In the genomic region with DNA sequence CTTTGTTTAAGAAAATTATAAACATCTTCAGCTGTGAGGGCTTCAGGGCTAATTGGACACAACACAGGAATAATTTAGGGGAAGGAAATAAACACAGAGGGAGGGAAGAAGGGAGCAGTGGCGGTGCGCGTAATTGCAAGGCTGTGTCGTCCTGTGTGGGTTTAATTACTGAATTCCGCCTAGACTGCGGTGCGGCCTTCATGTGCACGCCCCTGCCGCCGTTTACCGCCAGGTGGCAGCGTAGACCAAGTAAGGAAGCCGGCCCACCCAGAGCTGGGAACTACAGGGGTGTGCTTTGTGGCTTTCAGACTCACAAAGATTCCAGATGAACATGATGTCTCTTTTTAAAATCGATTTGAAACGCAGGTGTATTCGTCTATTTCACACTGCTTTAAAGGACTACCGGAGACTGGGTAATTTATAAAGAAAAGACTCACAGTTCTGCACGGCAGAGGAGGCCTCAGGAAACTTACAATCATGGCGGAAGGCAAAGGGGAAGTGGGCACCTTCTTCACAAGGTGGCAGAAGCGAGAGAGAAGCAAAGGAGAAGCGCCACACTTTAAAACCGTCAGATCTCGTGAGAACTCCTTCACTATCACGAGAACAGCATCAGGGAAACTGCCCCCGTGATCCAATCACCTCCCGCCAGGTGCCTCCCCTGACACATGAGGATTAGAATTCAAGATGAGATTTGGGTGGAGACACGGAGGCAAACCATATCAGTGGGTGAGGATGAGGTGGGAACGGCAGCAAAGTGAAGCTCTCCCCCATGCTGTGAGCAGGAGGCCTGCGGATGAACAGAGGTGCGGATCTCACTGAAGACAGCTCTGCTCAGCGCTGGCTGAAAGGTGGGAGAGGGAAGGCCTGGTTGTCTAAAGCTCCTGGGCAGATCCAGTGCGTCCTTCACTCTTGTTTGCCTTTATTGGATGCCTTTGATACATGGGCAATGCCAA, we compare ENCODE assay signal across 9 cellular contexts.
A peak's percentile ranks its signal among the peaks of the same experiment; 100 is the strongest.
DNase-seq lines count a peak whose midpoint lies in the region; ATAC-seq, FAIRE-seq and TF ChIP-seq lines count a peak whose summit lies in the region.
"Had no signal": no experiment of that assay in that cellular context is flagged by ENCODE, and none has a peak within 500 bp of the region (broad histone marks: within the 10 kb centered on the region; RNA-seq: fewer than 3 reads in every experiment).

No MANE protein-coding gene starts in this region.

- H3K27me3 ChIP-seq in WERI-Rb-1 (ENCODE audit: insufficient read depth, low read depth, severe bottlenecking), result peaks cover 70% of the 10 kb centered on the region
- H3K27me3 ChIP-seq: BLaER1 treated with 17β-estradiol and CSF1 and Interleukin-3, amounts not matched to agents 10 nM and 100 nM had no signal

- peaks cover 4% of the 10 kb centered on the region for H3K9me3 ChIP-seq in WERI-Rb-1 (ENCODE audit: severe bottlenecking)

- no peak overlapping the region for H3K27ac ChIP-seq in WERI-Rb-1
- H3K27ac ChIP-seq: BLaER1 treated with 17β-estradiol and CSF1 and Interleukin-3, amounts not matched to agents 10 nM and 100 nM had no signal

- H3K4me3 ChIP-seq in WERI-Rb-1 (ENCODE audit: low read depth, low read length), result no peak overlapping the region
- H3K4me3 ChIP-seq: BLaER1 treated with 17β-estradiol and CSF1 and Interleukin-3, amounts not matched to agents 10 nM and 100 nM had no signal

- peak; percentile 82 for TF ChIP-seq CTCF in WERI-Rb-1 (IDR thresholded peaks at IDR 0.05; ENCODE audit: low read depth, low read length)

- DNase-seq in NCI-H2029 (lab: John Stamatoyannopoulos, UW) (peak; percentile 15), NCI-H2029 treated with DMSO at 0.1 percent for 48 hours (lab: John Stamatoyannopoulos, UW) (no peak), NCI-H128 (lab: John Stamatoyannopoulos, UW; ENCODE audit: unreplicated experiment) (peak; percentile 35), WERI-Rb-1 (peak; percentile 71), brain pericyte (ENCODE audit: low read depth, low spot score) (peak; percentile 38)
- DNase-seq in stimulated activated CD4-positive, alpha-beta T cell treated with anti-CD3 and anti-CD28 coated beads, Interleukin-1b, Interleukin-23, amount 100 ng/mL, for 24 hours (ENCODE audit: low read depth in 4 of 4, low spot score in 1 of 4), result peak; percentile 29 to 58 (median 50)

- no peaks in the 10 kb centered on the region for H3K36me3 ChIP-seq in WERI-Rb-1
- H3K36me3 ChIP-seq: BLaER1 treated with 17β-estradiol and CSF1 and Interleukin-3, amounts not matched to agents 10 nM and 100 nM had no signal

- ATAC-seq in HG02610 (IDR thresholded peaks at IDR 0.05; ENCODE audit: unreplicated experiment), result peak; percentile 95

- peak; percentile 41 for FAIRE-seq in islet of Langerhans (lab: Jason Lieb, UNC)
